Comparison of ENCODE assay signal across 11 cellular contexts in the genomic region with DNA sequence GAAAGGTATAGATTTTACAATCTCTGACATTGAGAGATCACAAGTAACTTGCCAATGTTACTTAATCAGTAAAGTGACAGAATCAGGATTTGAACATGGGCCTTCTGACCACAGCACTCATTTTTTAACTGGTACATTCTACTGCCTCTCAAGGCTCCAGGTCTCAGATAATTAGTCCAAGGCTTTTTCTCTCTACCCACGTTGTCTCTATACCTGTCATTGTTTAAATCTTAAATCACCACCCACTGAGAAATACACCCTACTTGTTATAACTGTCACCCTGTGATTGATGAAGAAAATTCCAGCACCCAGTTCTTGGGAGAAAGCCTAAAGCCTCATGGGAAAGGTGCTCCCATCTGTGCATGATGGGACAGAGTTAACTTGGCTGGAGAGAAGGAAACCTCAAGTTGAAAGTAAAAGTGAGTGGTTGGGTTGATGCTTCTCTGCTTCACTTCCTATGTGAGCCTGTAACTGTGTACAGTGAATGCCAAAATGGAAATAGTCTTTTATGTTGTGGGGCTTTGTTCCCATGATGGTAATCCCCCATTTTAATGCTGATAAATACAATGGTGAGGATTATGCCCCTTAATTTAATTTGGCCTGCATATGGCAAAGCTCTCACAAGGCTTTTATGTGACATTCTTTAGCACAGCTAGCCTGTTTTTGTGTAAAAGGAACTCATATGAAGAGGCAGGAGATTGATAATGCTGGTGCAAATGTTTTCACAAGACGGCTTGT.
DNase-seq lines count a peak whose midpoint lies in the region; ATAC-seq, FAIRE-seq and TF ChIP-seq lines count a peak whose summit lies in the region.
"Had no signal": no experiment of that assay in that cellular context is flagged by ENCODE, and none has a peak within 500 bp of the region (broad histone marks: within the 10 kb centered on the region; RNA-seq: fewer than 3 reads in every experiment).

No MANE protein-coding gene starts in this region.

- POLR2A ChIA-PET in WTC11 (lab: Charles Lee), result no interaction called here

- H3K4me3 ChIP-seq in GM23248 (no peak overlapping the region), mesendoderm (ENCODE audit: low read length) (no peak overlapping the region), BE2C (ENCODE audit: low read depth, low read length) (no peak overlapping the region)
- H3K4me3 ChIP-seq: pancreas had no signal

- H3K9me2 ChIP-seq in GM23248 (ENCODE audit: insufficient read depth), result no peaks in the 10 kb centered on the region

- no peak for ATAC-seq in WTC11

- 38 to 50% methylated on average over 2 of the region's 2 CpGs for WGBS in GM23248 (ENCODE audit: low coverage in 1 of 2, low lambda C conversion rate in 2 of 2, missing lambda C conversion rate in 2 of 2), 2 experiments
- no CpG with 5 or more reads among the region's 2 CpGs for WGBS in mesendoderm (ENCODE audit: extremely low coverage, insufficient coverage, low lambda C conversion rate)

- CTCF ChIA-PET in WTC11 (lab: Charles Lee), result interaction anchor here (0.9 kb wide), 1 partner anchor 116 kb away, joined by 3 read pairs; no protein-coding TSS in a partner anchor

- H2BK5ac ChIP-seq in mesendoderm (ENCODE audit: low read length), result no peak overlapping the region

- H3K18ac ChIP-seq in mesendoderm (ENCODE audit: low read length), result peak overlapping the region; percentile 71

- peak; percentile 46 for FAIRE-seq in GM12892 (lab: Jason Lieb, UNC)
- FAIRE-seq: pancreas had no signal

- H3K9me3 ChIP-seq in GM23248 (ENCODE audit: low read depth) (no peaks in the 10 kb centered on the region), BE2C (no peaks in the 10 kb centered on the region)
- H3K9me3 ChIP-seq: pancreas had no signal

- no peak overlapping the region for H2AK5ac ChIP-seq in mesendoderm (ENCODE audit: low read length)

- no peak overlapping the region for H4K8ac ChIP-seq in mesendoderm (ENCODE audit: low read depth, low read length)

- no peak overlapping the region for H4K5ac ChIP-seq in mesendoderm (ENCODE audit: low read length)

- H3K4ac ChIP-seq in mesendoderm (ENCODE audit: low read depth, low read length), result no peak overlapping the region

- in situ Hi-C loops in GM23248 (cut with MboI), result no loop called here

- no peak overlapping the region for H2AFZ ChIP-seq in GM23248

- H3K27me3 Mint-ChIP-seq in WTC11 (ENCODE audit: low read depth), result no peaks in the 10 kb centered on the region

- no peaks in the 10 kb centered on the region for H4K20me1 ChIP-seq in GM23248 (ENCODE audit: insufficient read depth)

- H3K27ac Mint-ChIP-seq in WTC11, result no peak overlapping the region

- no peaks in the 10 kb centered on the region for H3K36me3 ChIP-seq in GM23248 (ENCODE audit: low read depth)
- H3K36me3 ChIP-seq in mesendoderm (ENCODE audit: control insufficient read depth, insufficient read depth, low read length), result no peaks in the 10 kb centered on the region
- no peaks in the 10 kb centered on the region for H3K36me3 ChIP-seq in BE2C
- H3K36me3 ChIP-seq: pancreas had no signal

- H3K27ac ChIP-seq in GM23248 (0 out of 2 replicates have a peak overlapping the region, but pooled peaks have one; percentile 18), mesendoderm (ENCODE audit: low read depth, low read length) (no peak overlapping the region)
- H3K27ac ChIP-seq: pancreas had no signal

- H3F3A ChIP-seq in GM23248 (ENCODE audit: insufficient read depth), result peaks cover 5% of the 10 kb centered on the region; the same call in 1 of the 2 replicates

- no peaks in the 10 kb centered on the region for H3K36me3 Mint-ChIP-seq in WTC11

- H3K27me3 ChIP-seq in GM23248 (replicated peaks; ENCODE audit: insufficient read depth), result peaks cover 7% of the 10 kb centered on the region; the same call in 1 of the 2 replicates
- no peaks in the 10 kb centered on the region for H3K27me3 ChIP-seq in mesendoderm (ENCODE audit: insufficient read depth, low read length, poor library complexity)
- no peaks in the 10 kb centered on the region for H3K27me3 ChIP-seq in BE2C
- H3K27me3 ChIP-seq: pancreas had no signal

- H3K23ac ChIP-seq in mesendoderm (ENCODE audit: low read length), result no peak overlapping the region

- no peaks in the 10 kb centered on the region for H3K9me3 Mint-ChIP-seq in WTC11

- H3K4me1 ChIP-seq in GM23248 (ENCODE audit: insufficient read depth), result peaks cover 7% of the 10 kb centered on the region
- no peaks in the 10 kb centered on the region for H3K4me1 ChIP-seq in mesendoderm (ENCODE audit: control insufficient read depth, low read depth, low read length)
- no peaks in the 10 kb centered on the region for H3K4me1 ChIP-seq in BE2C

- DNase-seq in GM12892 (ENCODE audit: insufficient read length) (no peak), GM23248 (no peak), NCI-H226 (peak; percentile 83), mesendoderm (no peak), WTC11 (ENCODE audit: low spot score) (no peak), BE2C (no peak)
- DNase-seq in activated CD4-positive, alpha-beta T cell treated with anti-CD3 and anti-CD28 coated beads, Interleukin-2, amount 50 U/mL, for 48 hours, result no peak
- no peak for DNase-seq in stimulated activated naive CD4-positive, alpha-beta T cell treated with Interleukin-2 at 50 U/mL for 16 hours (lab: John Stamatoyannopoulos, UW)
- DNase-seq: activated T-cell treated with anti-CD3 and anti-CD28 coated beads for 4 hours, COR-L47 had no signal

- no peaks in the 10 kb centered on the region for H3K79me1 ChIP-seq in mesendoderm (ENCODE audit: low read length)

- H3K4me3 Mint-ChIP-seq in WTC11, result no peak overlapping the region

- no peak overlapping the region for H3K4me2 ChIP-seq in GM23248 (ENCODE audit: unreplicated experiment)
- no peak overlapping the region for H3K4me2 ChIP-seq in mesendoderm (ENCODE audit: low read length)

- no peak for TF ChIP-seq CTCF in WTC11 (IDR thresholded peaks at IDR 0.05)
- no peak for TF ChIP-seq CTCF in BE2C (IDR thresholded peaks at IDR 0.05; ENCODE audit: low read depth, low read length)

- H3K79me2 ChIP-seq in GM23248 (ENCODE audit: insufficient read depth) (no peaks in the 10 kb centered on the region), mesendoderm (ENCODE audit: control insufficient read depth, insufficient read depth, low read length) (no peaks in the 10 kb centered on the region)

- TF ChIP-seq POLR2A in GM12892 (IDR thresholded peaks at IDR 0.05; ENCODE audit: low read depth, low read length), result no peak

- H2BK15ac ChIP-seq in mesendoderm (replicated peaks; ENCODE audit: low read depth), result no peak overlapping the region

- H3K56ac ChIP-seq in mesendoderm (ENCODE audit: low read length), result no peak overlapping the region

- peaks cover 12% of the 10 kb centered on the region for H3K4me1 Mint-ChIP-seq in WTC11

- H3K9ac ChIP-seq in GM23248 (no peak overlapping the region), mesendoderm (ENCODE audit: low read length) (no peak overlapping the region)

- H2BK120ac ChIP-seq in mesendoderm (ENCODE audit: low read depth, low read length), result no peak overlapping the region

TF ChIP-seq in WTC11, 78 proteins besides CTCF, POLR2A, EP300 and RAD21 (continues in another document):
- TF ChIP-seq KAT7 (CRISPR knock-in tag; IDR thresholded peaks at IDR 0.05; ENCODE audit: borderline replicate concordance), result no peak
- TF ChIP-seq, protein P1, sequence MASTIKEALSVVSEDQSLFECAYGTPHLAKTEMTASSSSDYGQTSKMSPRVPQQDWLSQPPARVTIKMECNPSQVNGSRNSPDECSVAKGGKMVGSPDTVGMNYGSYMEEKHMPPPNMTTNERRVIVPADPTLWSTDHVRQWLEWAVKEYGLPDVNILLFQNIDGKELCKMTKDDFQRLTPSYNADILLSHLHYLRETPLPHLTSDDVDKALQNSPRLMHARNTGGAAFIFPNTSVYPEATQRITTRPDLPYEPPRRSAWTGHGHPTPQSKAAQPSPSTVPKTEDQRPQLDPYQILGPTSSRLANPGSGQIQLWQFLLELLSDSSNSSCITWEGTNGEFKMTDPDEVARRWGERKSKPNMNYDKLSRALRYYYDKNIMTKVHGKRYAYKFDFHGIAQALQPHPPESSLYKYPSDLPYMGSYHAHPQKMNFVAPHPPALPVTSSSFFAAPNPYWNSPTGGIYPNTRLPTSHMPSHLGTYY (CRISPR knock-in tag; IDR thresholded peaks at IDR 0.05), result no peak
- TF ChIP-seq, protein P2, sequence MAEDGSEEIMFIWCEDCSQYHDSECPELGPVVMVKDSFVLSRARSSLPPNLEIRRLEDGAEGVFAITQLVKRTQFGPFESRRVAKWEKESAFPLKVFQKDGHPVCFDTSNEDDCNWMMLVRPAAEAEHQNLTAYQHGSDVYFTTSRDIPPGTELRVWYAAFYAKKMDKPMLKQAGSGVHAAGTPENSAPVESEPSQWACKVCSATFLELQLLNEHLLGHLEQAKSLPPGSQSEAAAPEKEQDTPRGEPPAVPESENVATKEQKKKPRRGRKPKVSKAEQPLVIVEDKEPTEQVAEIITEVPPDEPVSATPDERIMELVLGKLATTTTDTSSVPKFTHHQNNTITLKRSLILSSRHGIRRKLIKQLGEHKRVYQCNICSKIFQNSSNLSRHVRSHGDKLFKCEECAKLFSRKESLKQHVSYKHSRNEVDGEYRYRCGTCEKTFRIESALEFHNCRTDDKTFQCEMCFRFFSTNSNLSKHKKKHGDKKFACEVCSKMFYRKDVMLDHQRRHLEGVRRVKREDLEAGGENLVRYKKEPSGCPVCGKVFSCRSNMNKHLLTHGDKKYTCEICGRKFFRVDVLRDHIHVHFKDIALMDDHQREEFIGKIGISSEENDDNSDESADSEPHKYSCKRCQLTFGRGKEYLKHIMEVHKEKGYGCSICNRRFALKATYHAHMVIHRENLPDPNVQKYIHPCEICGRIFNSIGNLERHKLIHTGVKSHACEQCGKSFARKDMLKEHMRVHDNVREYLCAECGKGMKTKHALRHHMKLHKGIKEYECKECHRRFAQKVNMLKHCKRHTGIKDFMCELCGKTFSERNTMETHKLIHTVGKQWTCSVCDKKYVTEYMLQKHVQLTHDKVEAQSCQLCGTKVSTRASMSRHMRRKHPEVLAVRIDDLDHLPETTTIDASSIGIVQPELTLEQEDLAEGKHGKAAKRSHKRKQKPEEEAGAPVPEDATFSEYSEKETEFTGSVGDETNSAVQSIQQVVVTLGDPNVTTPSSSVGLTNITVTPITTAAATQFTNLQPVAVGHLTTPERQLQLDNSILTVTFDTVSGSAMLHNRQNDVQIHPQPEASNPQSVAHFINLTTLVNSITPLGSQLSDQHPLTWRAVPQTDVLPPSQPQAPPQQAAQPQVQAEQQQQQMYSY (CRISPR knock-in tag; IDR thresholded peaks at IDR 0.05), result no peak
- TF ChIP-seq, protein P3, sequence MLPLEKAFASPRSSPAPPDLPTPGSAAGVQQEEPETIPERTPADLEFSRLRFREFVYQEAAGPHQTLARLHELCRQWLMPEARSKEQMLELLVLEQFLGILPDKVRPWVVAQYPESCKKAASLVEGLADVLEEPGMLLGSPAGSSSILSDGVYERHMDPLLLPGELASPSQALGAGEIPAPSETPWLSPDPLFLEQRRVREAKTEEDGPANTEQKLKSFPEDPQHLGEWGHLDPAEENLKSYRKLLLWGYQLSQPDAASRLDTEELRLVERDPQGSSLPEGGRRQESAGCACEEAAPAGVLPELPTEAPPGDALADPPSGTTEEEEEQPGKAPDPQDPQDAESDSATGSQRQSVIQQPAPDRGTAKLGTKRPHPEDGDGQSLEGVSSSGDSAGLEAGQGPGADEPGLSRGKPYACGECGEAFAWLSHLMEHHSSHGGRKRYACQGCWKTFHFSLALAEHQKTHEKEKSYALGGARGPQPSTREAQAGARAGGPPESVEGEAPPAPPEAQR (CRISPR knock-in tag; IDR thresholded peaks at IDR 0.05), result no peak
- no peak for TF ChIP-seq SMAD3 (CRISPR knock-in tag; IDR thresholded peaks at IDR 0.05; ENCODE audit: borderline replicate concordance)
